In the genomic region with DNA sequence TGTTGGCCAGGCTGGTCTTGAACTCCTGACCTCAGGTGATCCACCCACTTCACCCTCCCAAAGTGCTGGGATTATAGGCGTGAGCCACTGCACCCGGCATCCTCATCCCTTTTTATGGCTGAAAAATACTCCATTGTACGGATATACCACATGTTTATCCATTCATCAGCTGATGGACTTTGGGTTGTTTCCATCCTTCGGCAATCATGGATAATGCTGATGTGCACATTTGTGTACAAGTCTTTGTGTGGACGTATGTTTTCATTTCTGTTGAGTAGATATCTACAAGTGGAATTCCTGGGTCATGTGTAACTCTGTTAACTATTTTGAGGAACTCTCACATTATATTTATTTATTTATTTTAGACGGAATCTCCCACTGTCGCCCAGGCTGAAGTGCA, we compare ENCODE assay signal across 25 cellular contexts. TPM values are rescaled to one million over a fixed set of nuclear protein-coding genes. Genes with fewer than 3 reads are reported as not detected.
"Had no signal": no experiment of that assay in that cellular context is flagged by ENCODE, and none has a peak within 500 bp of the region (broad histone marks: within the 10 kb centered on the region; RNA-seq: fewer than 3 reads in every experiment).

No MANE protein-coding gene starts in this region.

- H3K4me3 ChIP-seq: psoas muscle, stomach, thoracic aorta, thyroid gland, tibial nerve, upper lobe of left lung, vagina had no signal

- DNase-seq: naive thymus-derived CD8-positive, alpha-beta T cell; nephron progenitor cell; nucleus accumbens; psoas muscle; right cardiac atrium; small intestine; stimulated activated CD4-positive, alpha-beta T cell treated with anti-CD3 and anti-CD28 coated beads, Interleukin-15, amount 100 ng/mL, for 24 hours; stimulated activated CD4-positive, alpha-beta T cell treated with anti-CD3 and anti-CD28 coated beads, Interleukin-2, amount 100 ng/mL, for 24 hours; stimulated activated CD4-positive, alpha-beta T cell treated with anti-CD3 and anti-CD28 coated beads, Interleukin-2, amount 100 ng/mL, for 48 hours; stimulated activated CD4-positive, alpha-beta T cell treated with anti-CD3 and anti-CD28 coated beads, Interleukin-4, amount 100 ng/mL, for 24 hours; stimulated activated naive B cell treated with anti-CD40 and anti-IgM and Interleukin-4, amounts not matched to agents 10 μg/mL and 1 μg/mL and 100 μg/mL, for 72 hours; stimulated activated naive CD4-positive, alpha-beta T cell treated with Interleukin-2 at 50 U/mL for 16 hours; stomach; thyroid gland; trophoblast cell; upper lobe of left lung had no signal

- H3K9me3 ChIP-seq: neutrophil, psoas muscle, stomach, thoracic aorta, thyroid gland, tibial nerve, upper lobe of left lung, vagina had no signal

- FAIRE-seq: small intestine, urothelium cell line had no signal

- H3K27ac ChIP-seq: neutrophil, parathyroid adenoma, psoas muscle, stomach, thoracic aorta, thyroid gland, tibial nerve, upper lobe of left lung, vagina had no signal

- ATAC-seq: naive thymus-derived CD8-positive, alpha-beta T cell; natural killer cell treated with Interleukin-12 subunit alpha and Interleukin-12 subunit beta and Interleukin-15 and Interleukin-18, amount 100 ng/mL, for 72 hours; psoas muscle; right cardiac atrium; sciatic nerve; stimulated activated effector memory CD8-positive, alpha-beta T cell treated with anti-CD3 and anti-CD28 coated beads, Interleukin-12 subunit alpha, Interleukin-12 subunit beta, amount 100 ng/mL, for 72 hours; stimulated activated naive B cell treated with anti-CD40 and anti-IgM and Interleukin-4, amounts not matched to agents 10 μg/mL and 1 μg/mL and 100 μg/mL, for 72 hours had no signal

- H3K4me1 ChIP-seq: parathyroid adenoma, psoas muscle, stomach, thyroid gland, tibial nerve, upper lobe of left lung, vagina had no signal

RNA-seq across cellular contexts. Expression of gene UCMA, which starts 5.7 kb away (rescaled TPM):
- polyA plus RNA-seq: naive thymus-derived CD8-positive, alpha-beta T cell; right cardiac atrium; small intestine; stomach had no signal
